In the genomic region with DNA sequence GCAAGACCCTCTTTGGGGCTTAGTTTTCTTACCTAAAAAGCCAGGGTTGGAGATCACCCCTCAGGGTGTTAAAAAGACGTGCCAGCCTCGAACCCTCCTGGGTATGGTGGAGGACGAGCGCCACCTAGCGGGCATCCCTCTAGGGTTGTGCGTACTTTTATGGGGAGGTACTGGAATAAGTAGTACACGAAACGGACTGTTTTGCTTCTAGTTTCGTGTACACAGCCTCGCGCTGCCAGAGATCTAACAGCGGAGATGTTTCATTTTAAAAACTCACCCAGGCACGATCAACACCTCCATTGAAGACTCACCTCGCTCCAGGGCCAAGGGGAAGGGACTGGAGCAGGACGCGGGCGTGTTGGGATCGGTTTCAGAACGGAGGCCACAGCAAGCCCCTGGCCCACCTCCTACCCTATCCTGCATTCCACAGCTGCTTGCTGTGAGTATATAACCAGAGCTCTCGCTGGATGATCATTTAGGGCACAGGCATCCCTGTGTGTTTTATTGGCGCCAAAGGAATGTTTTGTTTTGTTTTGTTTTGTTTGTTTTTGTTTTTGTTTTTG, we compare ENCODE assay signal across 1 cellular context.
TF ChIP-seq lines count a peak whose summit lies in the region.

No MANE protein-coding gene starts in this region.

TF ChIP-seq in HepG2, 621 proteins besides CTCF, POLR2A, EP300 and RAD21 (continued from another document and continues in another):
- TF ChIP-seq, protein P1, sequence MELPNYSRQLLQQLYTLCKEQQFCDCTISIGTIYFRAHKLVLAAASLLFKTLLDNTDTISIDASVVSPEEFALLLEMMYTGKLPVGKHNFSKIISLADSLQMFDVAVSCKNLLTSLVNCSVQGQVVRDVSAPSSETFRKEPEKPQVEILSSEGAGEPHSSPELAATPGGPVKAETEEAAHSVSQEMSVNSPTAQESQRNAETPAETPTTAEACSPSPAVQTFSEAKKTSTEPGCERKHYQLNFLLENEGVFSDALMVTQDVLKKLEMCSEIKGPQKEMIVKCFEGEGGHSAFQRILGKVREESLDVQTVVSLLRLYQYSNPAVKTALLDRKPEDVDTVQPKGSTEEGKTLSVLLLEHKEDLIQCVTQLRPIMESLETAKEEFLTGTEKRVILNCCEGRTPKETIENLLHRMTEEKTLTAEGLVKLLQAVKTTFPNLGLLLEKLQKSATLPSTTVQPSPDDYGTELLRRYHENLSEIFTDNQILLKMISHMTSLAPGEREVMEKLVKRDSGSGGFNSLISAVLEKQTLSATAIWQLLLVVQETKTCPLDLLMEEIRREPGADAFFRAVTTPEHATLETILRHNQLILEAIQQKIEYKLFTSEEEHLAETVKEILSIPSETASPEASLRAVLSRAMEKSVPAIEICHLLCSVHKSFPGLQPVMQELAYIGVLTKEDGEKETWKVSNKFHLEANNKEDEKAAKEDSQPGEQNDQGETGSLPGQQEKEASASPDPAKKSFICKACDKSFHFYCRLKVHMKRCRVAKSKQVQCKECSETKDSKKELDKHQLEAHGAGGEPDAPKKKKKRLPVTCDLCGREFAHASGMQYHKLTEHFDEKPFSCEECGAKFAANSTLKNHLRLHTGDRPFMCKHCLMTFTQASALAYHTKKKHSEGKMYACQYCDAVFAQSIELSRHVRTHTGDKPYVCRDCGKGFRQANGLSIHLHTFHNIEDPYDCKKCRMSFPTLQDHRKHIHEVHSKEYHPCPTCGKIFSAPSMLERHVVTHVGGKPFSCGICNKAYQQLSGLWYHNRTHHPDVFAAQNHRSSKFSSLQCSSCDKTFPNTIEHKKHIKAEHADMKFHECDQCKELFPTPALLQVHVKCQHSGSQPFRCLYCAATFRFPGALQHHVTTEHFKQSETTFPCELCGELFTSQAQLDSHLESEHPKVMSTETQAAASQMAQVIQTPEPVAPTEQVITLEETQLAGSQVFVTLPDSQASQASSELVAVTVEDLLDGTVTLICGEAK (IDR thresholded peaks at IDR 0.05), result no peak
- TF ChIP-seq, protein P1 (CRISPR knock-in tag; IDR thresholded peaks at IDR 0.05), result no peak
- TF ChIP-seq ARNT (IDR thresholded peaks at IDR 0.05), result no peak
- TF ChIP-seq SOX5 (CRISPR knock-in tag; IDR thresholded peaks at IDR 0.05; ENCODE audit: borderline replicate concordance), result no peak
- TF ChIP-seq ZNF10 (CRISPR knock-in tag; IDR thresholded peaks at IDR 0.05; ENCODE audit: borderline replicate concordance, low read depth), result no peak
- TF ChIP-seq ZBTB25 (CRISPR knock-in tag; IDR thresholded peaks at IDR 0.05), result no peak
- TF ChIP-seq AHR (CRISPR knock-in tag; IDR thresholded peaks at IDR 0.05), result no peak
- no peak for TF ChIP-seq SMAD9 (CRISPR knock-in tag; IDR thresholded peaks at IDR 0.05)
- TF ChIP-seq ZNF737 (CRISPR knock-in tag; IDR thresholded peaks at IDR 0.05; ENCODE audit: borderline replicate concordance), result no peak
- TF ChIP-seq ZFP91 (CRISPR knock-in tag; IDR thresholded peaks at IDR 0.05; ENCODE audit: borderline replicate concordance), result peak; percentile 43; the same call in 1 of the 2 replicates
- TF ChIP-seq RXRA (CRISPR knock-in tag; IDR thresholded peaks at IDR 0.05), result no peak
- TF ChIP-seq ZNF703 (CRISPR knock-in tag; IDR thresholded peaks at IDR 0.05; ENCODE audit: borderline replicate concordance), result no peak
- no peak for TF ChIP-seq RARG (CRISPR knock-in tag; IDR thresholded peaks at IDR 0.05; ENCODE audit: low read depth)
- TF ChIP-seq ZSCAN9 (CRISPR knock-in tag; IDR thresholded peaks at IDR 0.05; ENCODE audit: borderline replicate concordance), result no peak
- no peak for TF ChIP-seq SP4 (CRISPR knock-in tag; IDR thresholded peaks at IDR 0.05)
- TF ChIP-seq ZNF124 (CRISPR knock-in tag; IDR thresholded peaks at IDR 0.05), result no peak
- 0 out of 2 replicates have a peak, but pooled peaks have one; percentile 15 for TF ChIP-seq MED1 (CRISPR knock-in tag; IDR thresholded peaks at IDR 0.05)
- TF ChIP-seq KDM5A (IDR thresholded peaks at IDR 0.05; ENCODE audit: borderline replicate concordance, low read length), result peak; percentile 46; the same call in 1 of the 2 replicates
- TF ChIP-seq, protein P2, sequence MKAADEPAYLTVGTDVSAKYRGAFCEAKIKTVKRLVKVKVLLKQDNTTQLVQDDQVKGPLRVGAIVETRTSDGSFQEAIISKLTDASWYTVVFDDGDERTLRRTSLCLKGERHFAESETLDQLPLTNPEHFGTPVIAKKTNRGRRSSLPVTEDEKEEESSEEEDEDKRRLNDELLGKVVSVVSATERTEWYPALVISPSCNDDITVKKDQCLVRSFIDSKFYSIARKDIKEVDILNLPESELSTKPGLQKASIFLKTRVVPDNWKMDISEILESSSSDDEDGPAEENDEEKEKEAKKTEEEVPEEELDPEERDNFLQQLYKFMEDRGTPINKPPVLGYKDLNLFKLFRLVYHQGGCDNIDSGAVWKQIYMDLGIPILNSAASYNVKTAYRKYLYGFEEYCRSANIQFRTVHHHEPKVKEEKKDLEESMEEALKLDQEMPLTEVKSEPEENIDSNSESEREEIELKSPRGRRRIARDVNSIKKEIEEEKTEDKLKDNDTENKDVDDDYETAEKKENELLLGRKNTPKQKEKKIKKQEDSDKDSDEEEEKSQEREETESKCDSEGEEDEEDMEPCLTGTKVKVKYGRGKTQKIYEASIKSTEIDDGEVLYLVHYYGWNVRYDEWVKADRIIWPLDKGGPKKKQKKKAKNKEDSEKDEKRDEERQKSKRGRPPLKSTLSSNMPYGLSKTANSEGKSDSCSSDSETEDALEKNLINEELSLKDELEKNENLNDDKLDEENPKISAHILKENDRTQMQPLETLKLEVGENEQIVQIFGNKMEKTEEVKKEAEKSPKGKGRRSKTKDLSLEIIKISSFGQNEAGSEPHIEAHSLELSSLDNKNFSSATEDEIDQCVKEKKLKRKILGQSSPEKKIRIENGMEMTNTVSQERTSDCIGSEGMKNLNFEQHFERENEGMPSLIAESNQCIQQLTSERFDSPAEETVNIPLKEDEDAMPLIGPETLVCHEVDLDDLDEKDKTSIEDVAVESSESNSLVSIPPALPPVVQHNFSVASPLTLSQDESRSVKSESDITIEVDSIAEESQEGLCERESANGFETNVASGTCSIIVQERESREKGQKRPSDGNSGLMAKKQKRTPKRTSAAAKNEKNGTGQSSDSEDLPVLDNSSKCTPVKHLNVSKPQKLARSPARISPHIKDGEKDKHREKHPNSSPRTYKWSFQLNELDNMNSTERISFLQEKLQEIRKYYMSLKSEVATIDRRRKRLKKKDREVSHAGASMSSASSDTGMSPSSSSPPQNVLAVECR (CRISPR knock-in tag; IDR thresholded peaks at IDR 0.05; ENCODE audit: borderline replicate concordance), result no peak; the same call in 1 of the 2 replicates
- TF ChIP-seq KLF11 (CRISPR knock-in tag; IDR thresholded peaks at IDR 0.05), result no peak
- TF ChIP-seq ZNF562 (CRISPR knock-in tag; IDR thresholded peaks at IDR 0.05; ENCODE audit: borderline replicate concordance), result no peak
- TF ChIP-seq PCBP2 (optimal IDR thresholded peaks at IDR 0.05; ENCODE audit: low read depth, low read length, poor library complexity, severe bottlenecking), result no peak
- no peak for TF ChIP-seq ZNF841 (CRISPR knock-in tag; IDR thresholded peaks at IDR 0.05; ENCODE audit: borderline replicate concordance)
- no peak for TF ChIP-seq ZNF484 (CRISPR knock-in tag; IDR thresholded peaks at IDR 0.05; ENCODE audit: borderline replicate concordance, low read depth)
- no peak for TF ChIP-seq CHCHD3 (CRISPR knock-in tag; IDR thresholded peaks at IDR 0.05)
- no peak for TF ChIP-seq PLSCR1 (CRISPR knock-in tag; IDR thresholded peaks at IDR 0.05; ENCODE audit: borderline replicate concordance)
- no peak for TF ChIP-seq BRD4 (CRISPR knock-in tag; IDR thresholded peaks at IDR 0.05)
- TF ChIP-seq SMC3 (IDR thresholded peaks at IDR 0.05; ENCODE audit: low read length), result peak; percentile 85
- no peak for TF ChIP-seq HOMEZ (CRISPR knock-in tag; IDR thresholded peaks at IDR 0.05; ENCODE audit: low read depth)
- TF ChIP-seq ZNF335 (CRISPR knock-in tag; IDR thresholded peaks at IDR 0.05), result no peak
- TF ChIP-seq ATF4 (CRISPR knock-in tag; IDR thresholded peaks at IDR 0.05), result no peak
- TF ChIP-seq ZNF430 (CRISPR knock-in tag; IDR thresholded peaks at IDR 0.05), result no peak
- TF ChIP-seq ZFP1 (CRISPR knock-in tag; IDR thresholded peaks at IDR 0.05), result no peak
- TF ChIP-seq ZNF496 (CRISPR knock-in tag; IDR thresholded peaks at IDR 0.05; ENCODE audit: insufficient replicate concordance), result no peak
- no peak for TF ChIP-seq ZNF460 (CRISPR knock-in tag; IDR thresholded peaks at IDR 0.05; ENCODE audit: borderline replicate concordance)
- no peak for TF ChIP-seq ZNF7 (CRISPR knock-in tag; IDR thresholded peaks at IDR 0.05)
- TF ChIP-seq RBM39 (IDR thresholded peaks at IDR 0.05; ENCODE audit: low read depth, low read length, poor library complexity, severe bottlenecking), result no peak
- TF ChIP-seq ZNF580 (CRISPR knock-in tag; IDR thresholded peaks at IDR 0.05; ENCODE audit: borderline replicate concordance, low read depth), result 0 out of 2 replicates have a peak, but pooled peaks have one; percentile 36
- no peak for TF ChIP-seq NFKB2 (CRISPR knock-in tag; IDR thresholded peaks at IDR 0.05; ENCODE audit: borderline replicate concordance)
- no peak for TF ChIP-seq ZMAT3 (CRISPR knock-in tag; conservative IDR thresholded peaks at IDR 0.05)
- TF ChIP-seq SAP130 (CRISPR knock-in tag; IDR thresholded peaks at IDR 0.05; ENCODE audit: low read depth), result no peak
